In the genomic region with DNA sequence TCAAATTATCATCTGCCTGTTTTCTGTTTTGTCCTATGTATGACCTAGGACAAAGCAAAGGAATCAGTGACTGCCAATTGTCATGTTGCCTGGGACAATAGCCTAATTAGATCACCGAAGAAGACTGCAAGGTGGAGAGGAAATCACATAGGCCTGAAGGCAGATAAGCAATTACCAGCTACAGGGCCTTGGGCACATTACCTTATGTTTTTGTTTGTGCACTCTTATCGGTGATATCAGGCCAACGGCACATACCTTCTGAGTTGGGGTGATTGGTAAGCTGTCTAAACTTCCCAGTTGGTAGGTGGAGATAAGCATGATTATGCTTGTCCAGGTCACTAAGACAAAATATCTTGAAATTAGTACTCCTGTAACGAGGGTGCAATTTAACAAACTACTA, we compare ENCODE assay signal across 1 cellular context.
TF ChIP-seq lines count a peak whose summit lies in the region.

No MANE protein-coding gene starts in this region.

TF ChIP-seq in K562, 482 proteins besides CTCF, POLR2A, EP300 and RAD21 (continued from another document and continues in another):
- TF ChIP-seq PATZ1 (CRISPR knock-in tag; IDR thresholded peaks at IDR 0.05; ENCODE audit: borderline replicate concordance) = no peak
- peak; percentile 97 for TF ChIP-seq POLR2AphosphoS5 (IDR thresholded peaks at IDR 0.05; ENCODE audit: control insufficient read depth, insufficient read depth, low read depth, low read length)
- TF ChIP-seq, protein P1, sequence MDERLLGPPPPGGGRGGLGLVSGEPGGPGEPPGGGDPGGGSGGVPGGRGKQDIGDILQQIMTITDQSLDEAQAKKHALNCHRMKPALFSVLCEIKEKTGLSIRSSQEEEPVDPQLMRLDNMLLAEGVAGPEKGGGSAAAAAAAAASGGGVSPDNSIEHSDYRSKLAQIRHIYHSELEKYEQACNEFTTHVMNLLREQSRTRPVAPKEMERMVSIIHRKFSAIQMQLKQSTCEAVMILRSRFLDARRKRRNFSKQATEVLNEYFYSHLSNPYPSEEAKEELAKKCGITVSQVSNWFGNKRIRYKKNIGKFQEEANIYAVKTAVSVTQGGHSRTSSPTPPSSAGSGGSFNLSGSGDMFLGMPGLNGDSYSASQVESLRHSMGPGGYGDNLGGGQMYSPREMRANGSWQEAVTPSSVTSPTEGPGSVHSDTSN (CRISPR knock-in tag; IDR thresholded peaks at IDR 0.05; ENCODE audit: low read depth) = no peak
- TF ChIP-seq, protein P1 (tag; conservative IDR thresholded peaks at IDR 0.05; ENCODE audit: low read depth) = peak; percentile 71
- TF ChIP-seq BRD4 (IDR thresholded peaks at IDR 0.05) = no peak; the same call in 1 of the 2 replicates
- TF ChIP-seq ZNF780A (CRISPR knock-in tag; IDR thresholded peaks at IDR 0.05) = no peak
- TF ChIP-seq, protein P2, sequence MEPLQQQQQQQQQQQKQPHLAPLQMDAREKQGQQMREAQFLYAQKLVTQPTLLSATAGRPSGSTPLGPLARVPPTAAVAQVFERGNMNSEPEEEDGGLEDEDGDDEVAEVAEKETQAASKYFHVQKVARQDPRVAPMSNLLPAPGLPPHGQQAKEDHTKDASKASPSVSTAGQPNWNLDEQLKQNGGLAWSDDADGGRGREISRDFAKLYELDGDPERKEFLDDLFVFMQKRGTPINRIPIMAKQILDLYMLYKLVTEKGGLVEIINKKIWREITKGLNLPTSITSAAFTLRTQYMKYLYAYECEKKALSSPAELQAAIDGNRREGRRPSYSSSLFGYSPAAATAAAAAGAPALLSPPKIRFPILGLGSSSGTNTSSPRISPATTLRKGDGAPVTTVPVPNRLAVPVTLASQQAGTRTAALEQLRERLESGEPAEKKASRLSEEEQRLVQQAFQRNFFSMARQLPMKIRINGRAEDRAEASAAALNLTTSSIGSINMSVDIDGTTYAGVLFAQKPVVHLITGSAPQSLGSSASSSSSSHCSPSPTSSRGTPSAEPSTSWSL (CRISPR knock-in tag; IDR thresholded peaks at IDR 0.05; ENCODE audit: borderline replicate concordance) = no peak
- TF ChIP-seq ZNF282 (CRISPR knock-in tag; IDR thresholded peaks at IDR 0.05) = no peak
- TF ChIP-seq, protein P3, sequence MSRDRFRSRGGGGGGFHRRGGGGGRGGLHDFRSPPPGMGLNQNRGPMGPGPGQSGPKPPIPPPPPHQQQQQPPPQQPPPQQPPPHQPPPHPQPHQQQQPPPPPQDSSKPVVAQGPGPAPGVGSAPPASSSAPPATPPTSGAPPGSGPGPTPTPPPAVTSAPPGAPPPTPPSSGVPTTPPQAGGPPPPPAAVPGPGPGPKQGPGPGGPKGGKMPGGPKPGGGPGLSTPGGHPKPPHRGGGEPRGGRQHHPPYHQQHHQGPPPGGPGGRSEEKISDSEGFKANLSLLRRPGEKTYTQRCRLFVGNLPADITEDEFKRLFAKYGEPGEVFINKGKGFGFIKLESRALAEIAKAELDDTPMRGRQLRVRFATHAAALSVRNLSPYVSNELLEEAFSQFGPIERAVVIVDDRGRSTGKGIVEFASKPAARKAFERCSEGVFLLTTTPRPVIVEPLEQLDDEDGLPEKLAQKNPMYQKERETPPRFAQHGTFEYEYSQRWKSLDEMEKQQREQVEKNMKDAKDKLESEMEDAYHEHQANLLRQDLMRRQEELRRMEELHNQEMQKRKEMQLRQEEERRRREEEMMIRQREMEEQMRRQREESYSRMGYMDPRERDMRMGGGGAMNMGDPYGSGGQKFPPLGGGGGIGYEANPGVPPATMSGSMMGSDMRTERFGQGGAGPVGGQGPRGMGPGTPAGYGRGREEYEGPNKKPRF (IDR thresholded peaks at IDR 0.05; ENCODE audit: low read depth, low read length) = no peak
- no peak for TF ChIP-seq ZNF318 (IDR thresholded peaks at IDR 0.05; ENCODE audit: borderline replicate concordance in 1 of 2, low read depth in 1 of 2)
- no peak for TF ChIP-seq ZFP36 (IDR thresholded peaks at IDR 0.05; ENCODE audit: low read depth, low read length, partially characterized antibody)
- TF ChIP-seq, protein P4, sequence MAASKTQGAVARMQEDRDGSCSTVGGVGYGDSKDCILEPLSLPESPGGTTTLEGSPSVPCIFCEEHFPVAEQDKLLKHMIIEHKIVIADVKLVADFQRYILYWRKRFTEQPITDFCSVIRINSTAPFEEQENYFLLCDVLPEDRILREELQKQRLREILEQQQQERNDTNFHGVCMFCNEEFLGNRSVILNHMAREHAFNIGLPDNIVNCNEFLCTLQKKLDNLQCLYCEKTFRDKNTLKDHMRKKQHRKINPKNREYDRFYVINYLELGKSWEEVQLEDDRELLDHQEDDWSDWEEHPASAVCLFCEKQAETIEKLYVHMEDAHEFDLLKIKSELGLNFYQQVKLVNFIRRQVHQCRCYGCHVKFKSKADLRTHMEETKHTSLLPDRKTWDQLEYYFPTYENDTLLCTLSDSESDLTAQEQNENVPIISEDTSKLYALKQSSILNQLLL (CRISPR knock-in tag; IDR thresholded peaks at IDR 0.05; ENCODE audit: borderline replicate concordance) = no peak
- TF ChIP-seq TBP (optimal IDR thresholded peaks at IDR 0.05; ENCODE audit: low read depth, low read length) = no peak
- no peak for TF ChIP-seq BCLAF1 (IDR thresholded peaks at IDR 0.05; ENCODE audit: borderline replicate concordance in 1 of 2, control insufficient read depth in 1 of 2, low read depth in 2 of 2, low read length in 1 of 2)
- no peak for TF ChIP-seq PCBP2 (IDR thresholded peaks at IDR 0.05; ENCODE audit: low read depth, low read length, poor library complexity, severe bottlenecking)
- no peak for TF ChIP-seq SMARCB1 (IDR thresholded peaks at IDR 0.05; ENCODE audit: insufficient read length, low read depth)
- TF ChIP-seq, protein P5, sequence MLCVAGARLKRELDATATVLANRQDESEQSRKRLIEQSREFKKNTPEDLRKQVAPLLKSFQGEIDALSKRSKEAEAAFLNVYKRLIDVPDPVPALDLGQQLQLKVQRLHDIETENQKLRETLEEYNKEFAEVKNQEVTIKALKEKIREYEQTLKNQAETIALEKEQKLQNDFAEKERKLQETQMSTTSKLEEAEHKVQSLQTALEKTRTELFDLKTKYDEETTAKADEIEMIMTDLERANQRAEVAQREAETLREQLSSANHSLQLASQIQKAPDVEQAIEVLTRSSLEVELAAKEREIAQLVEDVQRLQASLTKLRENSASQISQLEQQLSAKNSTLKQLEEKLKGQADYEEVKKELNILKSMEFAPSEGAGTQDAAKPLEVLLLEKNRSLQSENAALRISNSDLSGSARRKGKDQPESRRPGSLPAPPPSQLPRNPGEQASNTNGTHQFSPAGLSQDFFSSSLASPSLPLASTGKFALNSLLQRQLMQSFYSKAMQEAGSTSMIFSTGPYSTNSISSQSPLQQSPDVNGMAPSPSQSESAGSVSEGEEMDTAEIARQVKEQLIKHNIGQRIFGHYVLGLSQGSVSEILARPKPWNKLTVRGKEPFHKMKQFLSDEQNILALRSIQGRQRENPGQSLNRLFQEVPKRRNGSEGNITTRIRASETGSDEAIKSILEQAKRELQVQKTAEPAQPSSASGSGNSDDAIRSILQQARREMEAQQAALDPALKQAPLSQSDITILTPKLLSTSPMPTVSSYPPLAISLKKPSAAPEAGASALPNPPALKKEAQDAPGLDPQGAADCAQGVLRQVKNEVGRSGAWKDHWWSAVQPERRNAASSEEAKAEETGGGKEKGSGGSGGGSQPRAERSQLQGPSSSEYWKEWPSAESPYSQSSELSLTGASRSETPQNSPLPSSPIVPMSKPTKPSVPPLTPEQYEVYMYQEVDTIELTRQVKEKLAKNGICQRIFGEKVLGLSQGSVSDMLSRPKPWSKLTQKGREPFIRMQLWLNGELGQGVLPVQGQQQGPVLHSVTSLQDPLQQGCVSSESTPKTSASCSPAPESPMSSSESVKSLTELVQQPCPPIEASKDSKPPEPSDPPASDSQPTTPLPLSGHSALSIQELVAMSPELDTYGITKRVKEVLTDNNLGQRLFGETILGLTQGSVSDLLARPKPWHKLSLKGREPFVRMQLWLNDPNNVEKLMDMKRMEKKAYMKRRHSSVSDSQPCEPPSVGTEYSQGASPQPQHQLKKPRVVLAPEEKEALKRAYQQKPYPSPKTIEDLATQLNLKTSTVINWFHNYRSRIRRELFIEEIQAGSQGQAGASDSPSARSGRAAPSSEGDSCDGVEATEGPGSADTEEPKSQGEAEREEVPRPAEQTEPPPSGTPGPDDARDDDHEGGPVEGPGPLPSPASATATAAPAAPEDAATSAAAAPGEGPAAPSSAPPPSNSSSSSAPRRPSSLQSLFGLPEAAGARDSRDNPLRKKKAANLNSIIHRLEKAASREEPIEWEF (CRISPR knock-in tag; IDR thresholded peaks at IDR 0.05) = no peak
- TF ChIP-seq HNRNPK (IDR thresholded peaks at IDR 0.05; ENCODE audit: low read depth, low read length, poor library complexity, severe bottlenecking) = no peak
